In genomic region chr4:15075875-15076274, GRCh38 we compare ENCODE assay signal across 9 cellular contexts.
"Had no signal": no experiment of that assay in that cellular context is flagged by ENCODE, and none has a peak within 500 bp of the region (broad histone marks: within the 10 kb centered on the region; RNA-seq: fewer than 3 reads in every experiment).

No MANE protein-coding gene starts in this region.

- FAIRE-seq: HTR-8/SVneo, K562 had no signal

- H3K4me3 ChIP-seq: GM23248, HAP-1, K562 had no signal

- H3K9me3 ChIP-seq: HAP-1 had no signal

- H3K27ac ChIP-seq: GM23248 had no signal

- H3K4me1 ChIP-seq: HAP-1 had no signal

- DNase-seq: GM23248, GOT3, H7, IMR-90, KG1 had no signal

- ATAC-seq: HCT116, K562 had no signal

- H3K36me3 ChIP-seq: HAP-1 had no signal

- H3K9ac ChIP-seq: GM23248 had no signal
